ENCODE assay signal across 39 cellular contexts in genomic region chr3:72369681-72370080, GRCh38.
"Had no signal": no experiment of that assay in that cellular context is flagged by ENCODE, and none has a peak within 500 bp of the region (broad histone marks: within the 10 kb centered on the region; RNA-seq: fewer than 3 reads in every experiment).

No MANE protein-coding gene starts in this region.

- FAIRE-seq: astrocyte, TTC549 had no signal

- DNase-seq: activated CD4-positive, alpha-beta memory T cell treated with anti-CD3 and anti-CD28 coated beads, Interleukin-2, amount 10 ng/mL, durations not matched to agents 7 days and 5 days; activated CD4-positive, alpha-beta T cell treated with anti-CD3 and anti-CD28 coated beads for 1 hour; activated CD4-positive, alpha-beta T cell treated with anti-CD3 and anti-CD28 coated beads for 36 hours; activated CD4-positive, alpha-beta T cell treated with anti-CD3 and anti-CD28 coated beads for 48 hours; activated CD4-positive, alpha-beta T cell treated with anti-CD3 and anti-CD28 coated beads, Interleukin-2, amount 10 ng/mL, durations not matched to agents 7 days and 5 days; activated CD4-positive, alpha-beta T cell treated with anti-CD3 and anti-CD28 coated beads, Interleukin-2, amount 50 U/mL, for 48 hours; activated CD4-positive, CD25-positive, alpha-beta regulatory T cell; activated CD8-positive, alpha-beta memory T cell treated with anti-CD3 and anti-CD28 coated beads for 24 hours; activated CD8-positive, alpha-beta memory T cell treated with anti-CD3 and anti-CD28 coated beads, Interleukin-2, amount 50 U/mL, for 4 hours; activated CD8-positive, alpha-beta T cell treated with anti-CD3 and anti-CD28 coated beads, Interleukin-2, amount 10 ng/mL, durations not matched to agents 7 days and 5 days; activated effector memory CD4-positive, alpha-beta T cell treated with anti-CD3 and anti-CD28 coated beads, Interleukin-2, amount 50 U/mL, for 16 hours; activated gamma-delta T cell treated with Interleukin-2 at 50 U/mL for 16 hours; activated naive CD4-positive, alpha-beta T cell; activated naive CD4-positive, alpha-beta T cell treated with anti-CD3 and anti-CD28 coated beads for 36 hours; activated naive CD4-positive, alpha-beta T cell treated with anti-CD3 and anti-CD28 coated beads, Interleukin-2, amount 50 U/mL, for 16 hours; activated naive CD8-positive, alpha-beta T cell treated with anti-CD3 and anti-CD28 coated beads for 36 hours; activated T-cell treated with anti-CD3 and anti-CD28 coated beads for 4 hours; activated T-cell treated with anti-CD3 and anti-CD28 coated beads, Interleukin-2, amount 50 U/mL, for 1 hour; activated T-cell treated with anti-CD3 and anti-CD28 coated beads, Interleukin-2, amount 50 U/mL, for 4 hours; activated T-cell treated with anti-CD3 and anti-CD28 coated beads, Interleukin-2, amount 50 U/mL, for 72 hours; adrenal gland; amniotic stem cell; aorta; body of pancreas; brain microvascular endothelial cell; central memory CD4-positive, alpha-beta T cell; T-helper 1 cell; T-helper 2 cell; T-helper 9 cell had no signal

- H3K4me1 ChIP-seq: adrenal gland, body of pancreas, breast epithelium had no signal

- H3K4me3 ChIP-seq: adrenal gland, body of pancreas, breast epithelium had no signal

- H3K27ac Mint-ChIP-seq: activated CD4-positive, alpha-beta memory T cell treated with anti-CD3 and anti-CD28 coated beads, Interleukin-2, amount 10 ng/mL, durations not matched to agents 7 days and 5 days; activated CD4-positive, alpha-beta T cell treated with anti-CD3 and anti-CD28 coated beads for 36 hours; activated CD4-positive, alpha-beta T cell treated with anti-CD3 and anti-CD28 coated beads, Interleukin-2, amount 10 ng/mL, durations not matched to agents 7 days and 5 days; activated CD8-positive, alpha-beta T cell treated with anti-CD3 and anti-CD28 coated beads, Interleukin-2, amount 10 ng/mL, durations not matched to agents 7 days and 5 days; activated naive CD4-positive, alpha-beta T cell treated with anti-CD3 and anti-CD28 coated beads for 36 hours; activated naive CD4-positive, alpha-beta T cell treated with anti-CD3 and anti-CD28 coated beads, Interleukin-2, amount 50 U/mL, for 72 hours; activated naive CD8-positive, alpha-beta T cell treated with anti-CD3 and anti-CD28 coated beads for 36 hours; activated T-helper 1 cell treated with anti-CD3 and anti-CD28 coated beads, Interleukin-12 subunit alpha, Interleukin-12 subunit beta, Interleukin-2, Interleukin-4 antibody, amounts not matched to agents 30 ng/mL and 10 ng/mL and 1 ng/mL, durations not matched to agents 14 hours and 24 hours and 36 hours; activated T-helper 17 cell treated with anti-CD3 and anti-CD28 coated beads, Interleukin-2, amount 50 U/mL, for 72 hours; T-helper 1 cell treated with Interleukin-12 subunit alpha and Interleukin-12 subunit beta and Interleukin-4 antibody, amounts not matched to agents 30 μg/mL and 1 μg/mL, for 36 hours; T-helper 2 cell treated with Interferon-gamma antibody and Interleukin-4, amounts not matched to agents 5 μg/mL and 100 μg/mL, for 36 hours had no signal

- ATAC-seq: activated CD4-positive, alpha-beta T cell treated with anti-CD3 and anti-CD28 coated beads for 36 hours; activated CD4-positive, CD25-positive, alpha-beta regulatory T cell treated with anti-CD3 and anti-CD28 coated beads, Interleukin-2, amount 50 U/mL, for 24 hours; activated CD8-positive, alpha-beta T cell treated with anti-CD3 and anti-CD28 coated beads, Interleukin-2, amount 10 ng/mL, durations not matched to agents 7 days and 5 days; activated naive CD4-positive, alpha-beta T cell treated with anti-CD3 and anti-CD28 coated beads, Interleukin-2, amount 50 U/mL, for 72 hours; activated T-cell treated with anti-CD3 and anti-CD28 coated beads, Interleukin-2, amount 50 U/mL, for 4 hours; activated T-cell treated with anti-CD3 and anti-CD28 coated beads, Interleukin-2, amount 50 U/mL, for 72 hours; activated T-helper 17 cell treated with anti-CD3 and anti-CD28 coated beads, Interleukin-2, amount 50 U/mL, for 72 hours; body of pancreas had no signal

- H3K36me3 ChIP-seq: adrenal gland, brain microvascular endothelial cell, breast epithelium had no signal

- H3K9me3 ChIP-seq: adrenal gland, body of pancreas, breast epithelium had no signal

- H3K9me3 Mint-ChIP-seq: activated CD4-positive, alpha-beta memory T cell treated with anti-CD3 and anti-CD28 coated beads, Interleukin-2, amount 10 ng/mL, durations not matched to agents 7 days and 5 days; activated CD4-positive, alpha-beta T cell treated with anti-CD3 and anti-CD28 coated beads, Interleukin-2, amount 10 ng/mL, durations not matched to agents 7 days and 5 days; activated T-cell treated with anti-CD3 and anti-CD28 coated beads, Interleukin-2, amount 50 U/mL, for 4 hours; activated T-cell treated with anti-CD3 and anti-CD28 coated beads, Interleukin-2, amount 50 U/mL, for 72 hours; activated T-helper 1 cell treated with anti-CD3 and anti-CD28 coated beads, Interleukin-12 subunit alpha, Interleukin-12 subunit beta, Interleukin-2, Interleukin-4 antibody, amounts not matched to agents 30 ng/mL and 10 ng/mL and 1 ng/mL, durations not matched to agents 14 hours and 24 hours and 36 hours; activated T-helper 17 cell treated with anti-CD3 and anti-CD28 coated beads, Interleukin-2, amount 50 U/mL, for 72 hours; T-helper 1 cell treated with Interleukin-12 subunit alpha and Interleukin-12 subunit beta and Interleukin-4 antibody, amounts not matched to agents 30 μg/mL and 1 μg/mL, for 36 hours; T-helper 2 cell treated with Interferon-gamma antibody and Interleukin-4, amounts not matched to agents 5 μg/mL and 100 μg/mL, for 36 hours had no signal

- H3K27me3 Mint-ChIP-seq: activated CD4-positive, alpha-beta T cell treated with anti-CD3 and anti-CD28 coated beads for 36 hours; activated CD4-positive, alpha-beta T cell treated with anti-CD3 and anti-CD28 coated beads, Interleukin-2, amount 10 ng/mL, durations not matched to agents 7 days and 5 days; activated naive CD8-positive, alpha-beta T cell treated with anti-CD3 and anti-CD28 coated beads for 36 hours; activated T-helper 17 cell treated with anti-CD3 and anti-CD28 coated beads, Interleukin-2, amount 50 U/mL, for 72 hours had no signal

- H3K27ac ChIP-seq: adrenal gland, body of pancreas, brain microvascular endothelial cell, breast epithelium, VCaP had no signal

- H3K4me3 Mint-ChIP-seq: activated CD4-positive, alpha-beta memory T cell treated with anti-CD3 and anti-CD28 coated beads, Interleukin-2, amount 10 ng/mL, durations not matched to agents 7 days and 5 days; activated CD4-positive, alpha-beta T cell treated with anti-CD3 and anti-CD28 coated beads for 36 hours; activated CD4-positive, alpha-beta T cell treated with anti-CD3 and anti-CD28 coated beads, Interleukin-2, amount 10 ng/mL, durations not matched to agents 7 days and 5 days; activated CD8-positive, alpha-beta T cell treated with anti-CD3 and anti-CD28 coated beads, Interleukin-2, amount 10 ng/mL, durations not matched to agents 7 days and 5 days; activated naive CD4-positive, alpha-beta T cell treated with anti-CD3 and anti-CD28 coated beads for 36 hours; activated naive CD8-positive, alpha-beta T cell treated with anti-CD3 and anti-CD28 coated beads for 36 hours; activated T-cell treated with anti-CD3 and anti-CD28 coated beads, Interleukin-2, amount 50 U/mL, for 4 hours; activated T-cell treated with anti-CD3 and anti-CD28 coated beads, Interleukin-2, amount 50 U/mL, for 72 hours; activated T-helper 1 cell treated with anti-CD3 and anti-CD28 coated beads, Interleukin-12 subunit alpha, Interleukin-12 subunit beta, Interleukin-2, Interleukin-4 antibody, amounts not matched to agents 30 ng/mL and 10 ng/mL and 1 ng/mL, durations not matched to agents 14 hours and 24 hours and 36 hours; activated T-helper 17 cell treated with anti-CD3 and anti-CD28 coated beads, Interleukin-2, amount 50 U/mL, for 72 hours; T-helper 1 cell treated with Interleukin-12 subunit alpha and Interleukin-12 subunit beta and Interleukin-4 antibody, amounts not matched to agents 30 μg/mL and 1 μg/mL, for 36 hours; T-helper 2 cell treated with Interferon-gamma antibody and Interleukin-4, amounts not matched to agents 5 μg/mL and 100 μg/mL, for 36 hours had no signal

- H3K27me3 ChIP-seq: adrenal gland, body of pancreas, brain microvascular endothelial cell, breast epithelium had no signal
